16 cellular contexts compared by ENCODE assay signal in genomic region chr11:87359401-87359800, GRCh38.
DNase-seq lines count a peak whose midpoint lies in the region; ATAC-seq and TF ChIP-seq lines count a peak whose summit lies in the region.
"Had no signal": no experiment of that assay in that cellular context is flagged by ENCODE, and none has a peak within 500 bp of the region (broad histone marks: within the 10 kb centered on the region; RNA-seq: fewer than 3 reads in every experiment).

No MANE protein-coding gene starts in this region.

- DNase-seq in NCI-H1417 (lab: John Stamatoyannopoulos, UW) (peak; percentile 67 to 90 (median 89)), NCI-H526 (lab: John Stamatoyannopoulos, UW) (peak; percentile 63 to 78), left colon (peak; percentile 13 to 38), WERI-Rb-1 (no peak), prostate gland (ENCODE audit: low spot score) (no peak)
- no peak for DNase-seq in stimulated activated CD4-positive, alpha-beta T cell treated with anti-CD3 and anti-CD28 coated beads, Interleukin-2, amount 100 ng/mL, for 48 hours
- no peak for DNase-seq in stimulated activated naive CD4-positive, alpha-beta T cell (lab: John Stamatoyannopoulos, UW)
- DNase-seq: activated CD4-positive, alpha-beta T cell treated with anti-CD3 and anti-CD28 coated beads for 36 hours; activated naive CD4-positive, alpha-beta T cell treated with anti-CD3 and anti-CD28 coated beads for 36 hours; activated T-cell treated with anti-CD3 and anti-CD28 coated beads for 4 hours; BE2C; IMR-90; naive thymus-derived CD8-positive, alpha-beta T cell; posterior cingulate gyrus had no signal

- no peaks in the 10 kb centered on the region for H3K4me1 ChIP-seq in prostate gland (replicated peaks)
- H3K4me1 ChIP-seq: BE2C had no signal

- TF ChIP-seq CTCF in WERI-Rb-1 (IDR thresholded peaks at IDR 0.05; ENCODE audit: low read depth, low read length), result no peak
- no peak for TF ChIP-seq CTCF in prostate gland (IDR thresholded peaks at IDR 0.05)

- H3K36me3 ChIP-seq in WERI-Rb-1 (no peaks in the 10 kb centered on the region), prostate gland (no peaks in the 10 kb centered on the region)
- H3K36me3 ChIP-seq: BE2C had no signal

- intact Hi-C loops in left colon (cut with DNase I, micrococcal nuclease) (loop anchor here in 1 of 2 donors (10.0 kb wide), 1 partner anchor 1185 kb away; no protein-coding TSS in a partner anchor), prostate gland (cut with DNase I) (no loop called here)

- TF ChIP-seq POLR2A in prostate gland (IDR thresholded peaks at IDR 0.05), result no peak

- WGBS in prostate gland, result 64% methylated on average over 6 of the region's 6 CpGs

- no peak overlapping the region for H3K27ac ChIP-seq in WERI-Rb-1
- H3K27ac ChIP-seq in prostate gland, result no peak overlapping the region

- peak; percentile 52 for ATAC-seq in GM18868 (IDR thresholded peaks at IDR 0.05; ENCODE audit: unreplicated experiment)
- peak; percentile 65 for ATAC-seq in left colon
- ATAC-seq: activated CD4-positive, alpha-beta T cell treated with anti-CD3 and anti-CD28 coated beads for 36 hours; naive thymus-derived CD8-positive, alpha-beta T cell; stimulated activated memory B cell treated with anti-CD40 and anti-IgM and Interleukin-4, amounts not matched to agents 10 μg/mL and 1 μg/mL and 100 μg/mL, for 72 hours had no signal

- H3K4me3 ChIP-seq in WERI-Rb-1 (ENCODE audit: low read depth, low read length), result no peak overlapping the region
- H3K4me3 ChIP-seq in prostate gland, result no peak overlapping the region

- H3K9me3 ChIP-seq in WERI-Rb-1 (ENCODE audit: severe bottlenecking) (no peaks in the 10 kb centered on the region), prostate gland (no peaks in the 10 kb centered on the region)
- H3K9me3 ChIP-seq: BE2C had no signal

- H3K27me3 ChIP-seq in WERI-Rb-1 (ENCODE audit: insufficient read depth, low read depth, severe bottlenecking) (no peaks in the 10 kb centered on the region), prostate gland (replicated peaks; ENCODE audit: insufficient read depth) (no peaks in the 10 kb centered on the region)
- H3K27me3 ChIP-seq: BE2C had no signal

Comparison
In these comparisons a context has a peak if more than half of its experiments do, and no peak if none do; other contexts are left out.
1. DNase-seq: peak in NCI-H1417 (3 of 3), NCI-H526 (2 of 2) and left colon (2 of 2); none in stimulated activated CD4-positive, alpha-beta T cell treated with anti-CD3 and anti-CD28 coated beads, Interleukin-2, amount 100 ng/mL, for 48 hours (0 of 2), WERI-Rb-1 (single experiment), stimulated activated naive CD4-positive, alpha-beta T cell (0 of 6) and prostate gland (single experiment).